In genomic region chr3:124985358-124985757, GRCh38 we compare ENCODE assay signal across 10 cellular contexts. TPM values are rescaled to one million over a fixed set of nuclear protein-coding genes. Genes with fewer than 3 reads are reported as not detected.
DNase-seq lines count a peak whose midpoint lies in the region; ATAC-seq and TF ChIP-seq lines count a peak whose summit lies in the region.
"Had no signal": no experiment of that assay in that cellular context is flagged by ENCODE, and none has a peak within 500 bp of the region (broad histone marks: within the 10 kb centered on the region; RNA-seq: fewer than 3 reads in every experiment).

No MANE protein-coding gene starts in this region.

- no peak overlapping the region for H3K4me3 ChIP-seq in RWPE2 (ENCODE audit: severe bottlenecking)
- no peak overlapping the region for H3K4me3 ChIP-seq in gastrocnemius medialis

- intact Hi-C loops in gastrocnemius medialis (cut with DNase I; ENCODE audit: low total_unique reads), result no loop called here
- intact Hi-C loops in activated CD4-positive, alpha-beta memory T cell treated with anti-CD3 and anti-CD28 coated beads for 36 hours (cut with micrococcal nuclease), result no loop called here

- H3K27ac Mint-ChIP-seq in activated CD4-positive, alpha-beta memory T cell treated with anti-CD3 and anti-CD28 coated beads for 36 hours, result no peak overlapping the region

- no peaks in the 10 kb centered on the region for H3K9me3 Mint-ChIP-seq in activated CD4-positive, alpha-beta memory T cell treated with anti-CD3 and anti-CD28 coated beads for 36 hours

- no peaks in the 10 kb centered on the region for H3K4me1 Mint-ChIP-seq in activated CD4-positive, alpha-beta memory T cell treated with anti-CD3 and anti-CD28 coated beads for 36 hours (ENCODE audit: low read depth)

- in situ Hi-C loops in gastrocnemius medialis (cut with MboI; ENCODE audit: low sequenced_read_pairs in 4 of 4), result no loop called here

- no peak for TF ChIP-seq CTCF in RWPE2 (IDR thresholded peaks at IDR 0.05; ENCODE audit: poor library complexity, severe bottlenecking)
- TF ChIP-seq CTCF in foreskin keratinocyte (conservative IDR thresholded peaks at IDR 0.05), result no peak
- TF ChIP-seq CTCF in gastrocnemius medialis (IDR thresholded peaks at IDR 0.05 in 4 of 5, conservative IDR thresholded peaks at IDR 0.05 in 1 of 5), result no peak

- no peak overlapping the region for H3K4me3 Mint-ChIP-seq in activated CD4-positive, alpha-beta memory T cell treated with anti-CD3 and anti-CD28 coated beads for 36 hours

- POLR2A ChIA-PET in activated CD4-positive, alpha-beta memory T cell treated with anti-CD3 and anti-CD28 coated beads for 36 hours (lab: Charles Lee), result no interaction called here

- H3K27ac ChIP-seq in RWPE2 (ENCODE audit: poor library complexity, severe bottlenecking) (peak overlapping the region; percentile 98), foreskin keratinocyte (peak overlapping the region; percentile 71), gastrocnemius medialis (peak overlapping the region; percentile 38 to 51 (median 44))

- TF ChIP-seq POLR2A in gastrocnemius medialis (IDR thresholded peaks at IDR 0.05), result no peak

- peaks cover 2% of the 10 kb centered on the region for H3K36me3 Mint-ChIP-seq in activated CD4-positive, alpha-beta memory T cell treated with anti-CD3 and anti-CD28 coated beads for 36 hours

- peaks cover 23% of the 10 kb centered on the region for H3K4me1 ChIP-seq in RWPE2 (ENCODE audit: insufficient read depth, poor library complexity, severe bottlenecking)
- H3K4me1 ChIP-seq in foreskin keratinocyte, result peaks cover 13% of the 10 kb centered on the region
- peaks cover 4 to 7% of the 10 kb centered on the region in 2 donors for H3K4me1 ChIP-seq in gastrocnemius medialis

- CTCF ChIA-PET in activated CD4-positive, alpha-beta memory T cell treated with anti-CD3 and anti-CD28 coated beads for 36 hours (lab: Charles Lee), result no interaction called here

- peaks cover 23% of the 10 kb centered on the region for H3K36me3 ChIP-seq in RWPE2 (ENCODE audit: low read depth)
- H3K36me3 ChIP-seq in gastrocnemius medialis, result peaks cover 0 to 8% of the 10 kb centered on the region in 2 donors

- ATAC-seq in RWPE2 (ENCODE audit: low read depth) (peak; percentile 58), foreskin keratinocyte (peak; percentile 36), gastrocnemius medialis (peak; percentile 62 to 70)

- no peaks in the 10 kb centered on the region for H3K9me3 ChIP-seq in RWPE2 (ENCODE audit: severe bottlenecking)
- H3K9me3 ChIP-seq in gastrocnemius medialis, result no peaks in the 10 kb centered on the region

- H3K27me3 ChIP-seq in RWPE2 (ENCODE audit: insufficient read depth, poor library complexity, severe bottlenecking) (no peaks in the 10 kb centered on the region), foreskin keratinocyte (no peaks in the 10 kb centered on the region), gastrocnemius medialis (no peaks in the 10 kb centered on the region)

- DNase-seq in GM04503 (ENCODE audit: low read depth), result peak; percentile 81
- DNase-seq in RWPE2 (ENCODE audit: low spot score), result no peak
- peak; percentile 34 to 71 for DNase-seq in foreskin keratinocyte
- peak; percentile 16 to 37 for DNase-seq in gastrocnemius medialis
- DNase-seq in iPS-NIHi11 (ENCODE audit: low spot score), result no peak
- no peak for DNase-seq in activated CD4-positive, alpha-beta memory T cell treated with anti-CD3 and anti-CD28 coated beads for 36 hours
- DNase-seq in NCI-H1092 (lab: John Stamatoyannopoulos, UW), result no peak
- no peak for DNase-seq in UCSD-AML1 (lab: John Stamatoyannopoulos, UW; ENCODE audit: unreplicated experiment)
- DNase-seq: activated naive CD4-positive, alpha-beta T cell treated with Interleukin-2 at 50 U/mL for 16 hours; NCI-H1092 treated with DMSO at 0.1 percent for 48 hours had no signal

- no peaks in the 10 kb centered on the region for H3K27me3 Mint-ChIP-seq in activated CD4-positive, alpha-beta memory T cell treated with anti-CD3 and anti-CD28 coated beads for 36 hours

RNA-seq across cellular contexts. Expression of gene MUC13, which starts 50.8 kb away (rescaled TPM):
- not detected in 2 replicates for total RNA-seq in foreskin keratinocyte
- polyA plus RNA-seq in foreskin keratinocyte, result not detected in 2 replicates
- 1 to 10 TPM in 1 of 4 donors, not detected in 3; 1.7 TPM for total RNA-seq in gastrocnemius medialis
- total RNA-seq in activated CD4-positive, alpha-beta memory T cell treated with anti-CD3 and anti-CD28 coated beads for 36 hours, result not detected

Comparison
In these comparisons a context has a peak if more than half of its experiments do, and no peak if none do; other contexts are left out.
1. DNase-seq: peak in GM04503 (single experiment), foreskin keratinocyte (2 of 2) and gastrocnemius medialis (2 of 2); none in RWPE2 (single experiment), iPS-NIHi11 (single experiment), activated CD4-positive, alpha-beta memory T cell treated with anti-CD3 and anti-CD28 coated beads for 36 hours (single experiment), NCI-H1092 (single experiment) and UCSD-AML1 (single experiment).
2. H3K27ac ChIP-seq: peak in every context shown above with its lines; median percentile 98 in RWPE2; 71 in foreskin keratinocyte; 44 in gastrocnemius medialis.
3. Peak in every context shown above with its lines, with median percentiles within 50 percentile points of each other: ATAC-seq.